Comparison of ENCODE assay signal across 33 cellular contexts in genomic region chr2:67713376-67713775, GRCh38.
"Had no signal": no experiment of that assay in that cellular context is flagged by ENCODE, and none has a peak within 500 bp of the region (broad histone marks: within the 10 kb centered on the region; RNA-seq: fewer than 3 reads in every experiment).

No MANE protein-coding gene starts in this region.

- H3K27me3 ChIP-seq: brain microvascular endothelial cell had no signal

- H3K27ac ChIP-seq: brain microvascular endothelial cell, PC-9, RWPE1, WERI-Rb-1 had no signal

- H2AFZ ChIP-seq: PC-9 had no signal

- H3K4me2 ChIP-seq: PC-9 had no signal

- H3K4me3 ChIP-seq: PC-9 had no signal

- H3K36me3 ChIP-seq: brain microvascular endothelial cell, WERI-Rb-1 had no signal

- DNase-seq: activated CD4-positive, alpha-beta T cell treated with anti-CD3 and anti-CD28 coated beads, Interleukin-2, amount 10 ng/mL, durations not matched to agents 24 days and 14 days; activated CD4-positive, alpha-beta T cell treated with anti-CD3 and anti-CD28 coated beads, Interleukin-2, amount 50 U/mL, for 4 hours; activated CD4-positive, CD25-positive, alpha-beta regulatory T cell; activated CD8-positive, alpha-beta T cell treated with anti-CD3 and anti-CD28 coated beads for 36 hours; activated effector memory CD4-positive, alpha-beta T cell treated with anti-CD3 and anti-CD28 coated beads, Interleukin-2, amount 50 U/mL, for 16 hours; activated naive CD4-positive, alpha-beta T cell; activated naive CD4-positive, alpha-beta T cell treated with anti-CD3 and anti-CD28 coated beads, Interleukin-2, amount 50 U/mL, for 16 hours; activated naive CD8-positive, alpha-beta T cell treated with anti-CD3 and anti-CD28 coated beads for 36 hours; activated T-cell treated with anti-CD3 and anti-CD28 coated beads, Interleukin-2, amount 50 U/mL, for 1 hour; activated T-cell treated with anti-CD3 and anti-CD28 coated beads, Interleukin-2, amount 50 U/mL, for 72 hours; amniotic stem cell; aorta; brain microvascular endothelial cell; Kasumi-1; KBM-7; NCI-H1092 treated with DMSO at 0.1 percent for 48 hours; NCI-H1417; NCI-H146; NCI-H187; NCI-H2081; NCI-H510A; NCI-H526; NCI-H748 treated with DMSO at 0.1 percent for 48 hours; PC-9; SIG-M5; T-helper 1 cell; T-helper 2 cell; T1000; WERI-Rb-1 had no signal

- ATAC-seq: activated CD8-positive, alpha-beta T cell treated with anti-CD3 and anti-CD28 coated beads for 36 hours; activated T-cell treated with anti-CD3 and anti-CD28 coated beads, Interleukin-2, amount 50 U/mL, for 72 hours; activated T-helper 17 cell treated with anti-CD3 and anti-CD28 coated beads, Interleukin-2, amount 50 U/mL, for 72 hours; Right ventricle myocardium inferior; SK-N-SH treated with all-trans-retinoic acid at 6 μM for 48 hours had no signal
